8 cellular contexts compared by ENCODE assay signal in the genomic region with DNA sequence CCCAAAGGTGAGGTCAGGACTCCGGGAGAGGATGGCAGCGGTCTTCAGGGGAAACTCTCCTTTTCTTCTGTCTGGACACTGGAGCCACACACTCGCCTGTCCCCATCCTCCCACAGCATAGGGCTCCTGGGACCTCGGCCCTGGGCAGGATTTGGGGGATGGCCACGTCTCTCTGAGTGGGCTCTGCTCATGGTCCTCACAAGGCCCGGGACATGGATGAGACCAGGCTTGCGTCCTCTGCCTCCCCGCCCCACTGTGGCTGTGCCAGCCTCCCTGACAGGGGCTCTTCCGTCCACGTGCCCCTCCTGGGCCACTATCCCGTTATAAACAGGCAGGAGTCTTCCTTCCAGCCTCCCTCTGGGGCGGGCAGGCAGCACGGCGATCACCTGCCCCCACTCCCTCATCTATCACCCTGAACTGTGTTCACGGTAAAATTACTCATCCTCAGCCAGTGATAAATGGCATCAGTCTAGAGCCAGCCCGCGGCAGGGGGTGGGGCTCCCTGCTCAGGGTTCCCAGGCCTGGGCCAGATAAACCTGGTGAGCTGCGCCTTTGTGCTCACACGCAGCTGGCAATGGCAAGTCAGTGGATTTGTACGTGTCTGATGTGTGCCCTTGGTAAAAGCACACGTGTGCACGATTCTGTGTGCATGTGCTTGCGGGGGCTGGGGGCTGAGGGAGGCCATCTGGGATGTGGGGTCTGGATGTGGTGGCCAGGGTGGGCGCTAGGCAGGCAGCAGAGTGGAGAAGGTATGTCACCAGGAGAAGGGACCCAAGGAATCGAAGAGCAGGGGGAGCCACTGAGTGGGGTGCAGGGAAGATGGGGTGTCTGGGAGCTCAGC. TPM values are rescaled to one million over a fixed set of nuclear protein-coding genes. Genes with fewer than 3 reads are reported as not detected.
DNase-seq lines count a peak whose midpoint lies in the region; ATAC-seq, FAIRE-seq and TF ChIP-seq lines count a peak whose summit lies in the region.
"Had no signal": no experiment of that assay in that cellular context is flagged by ENCODE, and none has a peak within 500 bp of the region (broad histone marks: within the 10 kb centered on the region; RNA-seq: fewer than 3 reads in every experiment).

No MANE protein-coding gene starts in this region.

- TF ChIP-seq POLR2A in GM12891 (IDR thresholded peaks at IDR 0.05; ENCODE audit: low read depth, low read length) (no peak), erythroblast (IDR thresholded peaks at IDR 0.05; ENCODE audit: low read length) (no peak)

- H3K9me3 Mint-ChIP-seq in brain, result peaks cover 0 to 3% (median 0%) of the 10 kb centered on the region in 5 experiments

- peak overlapping the region in 4 of 5 experiments; percentile 9 to 51 (median 40) for H3K4me3 Mint-ChIP-seq in brain

- peaks cover 7% of the 10 kb centered on the region for H3K27me3 Mint-ChIP-seq in brain

- no peak for ATAC-seq in HG03159 (IDR thresholded peaks at IDR 0.05; ENCODE audit: unreplicated experiment)

- no peak for TF ChIP-seq CTCF in brain (conservative IDR thresholded peaks at IDR 0.05)

- H3K27ac Mint-ChIP-seq in brain, result peak overlapping the region; percentile 38 to 97 (median 82)

- DNase-seq in GM12891 (ENCODE audit: insufficient read length, low spot score) (peak; percentile 7), NCI-H187 (lab: John Stamatoyannopoulos, UW) (peak; percentile 35 to 69), posterior vena cava (ENCODE audit: low spot score) (peak; percentile 70), AG08395 (ENCODE audit: low spot score) (no peak), erythroblast (lab: John Stamatoyannopoulos, UW) (no peak)

- FAIRE-seq in GM12891 (lab: Jason Lieb, UNC), result no peak

- H3K36me3 Mint-ChIP-seq in brain, result no peaks in the 10 kb centered on the region

- peaks cover 36% of the 10 kb centered on the region for H3K4me1 Mint-ChIP-seq in brain

- intact Hi-C loops in posterior vena cava (cut with DNase I), result no loop called here

TF ChIP-seq in GM12891, 5 proteins besides CTCF, POLR2A, EP300 and RAD21:
- TF ChIP-seq POU2F2 (IDR thresholded peaks at IDR 0.05; ENCODE audit: low read depth, low read length) (no peak), SPI1 (IDR thresholded peaks at IDR 0.05; ENCODE audit: low read depth, low read length) (no peak), PAX5 (IDR thresholded peaks at IDR 0.05; ENCODE audit: insufficient read depth, low read length, severe bottlenecking) (no peak), POLR2AphosphoS5 (IDR thresholded peaks at IDR 0.05; ENCODE audit: low read depth, low read length) (no peak), TAF1 (IDR thresholded peaks at IDR 0.05; ENCODE audit: low read depth, low read length) (no peak)

RNA-seq across cellular contexts. Expression of gene SAMD11, which starts 12.6 kb away (rescaled TPM):
- 0.05 TPM for polyA plus RNA-seq in GM12891 (2012; ENCODE audit: low read depth, missing spikeins)
- 2.4 TPM for polyA plus RNA-seq in brain (ENCODE audit: insufficient read depth, low read depth, low replicate concordance)
- total RNA-seq in posterior vena cava, result 10 to 100 TPM; 16.5 to 38.0 TPM

RNA-seq across cellular contexts. Expression of gene NOC2L, which starts 48.0 kb away (rescaled TPM):
- polyA plus RNA-seq in GM12891 (2012; ENCODE audit: low read depth, missing spikeins), result 48.8 TPM
- 85.8 TPM for polyA plus RNA-seq in brain (ENCODE audit: insufficient read depth, low read depth, low replicate concordance)
- total RNA-seq in posterior vena cava, result 10 to 100 TPM; 42.8 to 44.5 TPM

RNA-seq across cellular contexts. Expression of gene KLHL17, which starts 49.3 kb away (rescaled TPM):
- 8.5 TPM for polyA plus RNA-seq in GM12891 (2012; ENCODE audit: low read depth, missing spikeins)
- polyA plus RNA-seq in brain (ENCODE audit: insufficient read depth, low read depth, low replicate concordance), result 5.6 TPM
- 1 to 10 TPM; 8.5 to 8.9 TPM for total RNA-seq in posterior vena cava

RNA-seq across cellular contexts. Expression of gene PLEKHN1, which starts 55.2 kb away (rescaled TPM):
- polyA plus RNA-seq in GM12891 (2012; ENCODE audit: low read depth, missing spikeins), result 0.22 TPM
- not detected for polyA plus RNA-seq in brain (ENCODE audit: insufficient read depth, low read depth, low replicate concordance)
- under 1 TPM; 0.86 to 0.88 TPM for total RNA-seq in posterior vena cava
- total RNA-seq: ascending aorta had no signal

Comparison
In these comparisons a context has a peak if more than half of its experiments do, and no peak if none do; other contexts are left out.
1. DNase-seq: peak in GM12891 (single experiment), NCI-H187 (2 of 2) and posterior vena cava (single experiment); none in AG08395 (single experiment) and erythroblast (0 of 2).